ENCODE assay signal across 20 cellular contexts in the genomic region with DNA sequence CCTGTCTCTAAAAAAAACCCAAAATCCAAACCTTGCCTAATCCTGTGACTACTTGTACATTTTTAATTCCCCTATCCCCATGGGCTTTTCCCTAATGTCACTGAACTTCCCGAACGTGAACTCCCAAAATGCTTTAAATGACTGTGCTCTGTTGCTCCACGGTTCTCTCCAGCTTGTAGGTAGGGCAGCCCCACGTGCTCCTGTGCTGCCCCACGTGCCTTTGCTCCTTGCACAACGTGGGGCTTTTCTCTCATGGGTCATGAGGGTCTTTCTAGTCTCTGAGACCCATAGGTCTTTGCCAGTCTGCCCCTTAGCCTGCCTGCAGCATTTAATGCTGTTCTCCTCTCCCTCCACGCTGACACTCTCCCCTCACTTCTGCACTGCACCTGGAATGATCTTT.
DNase-seq lines count a peak whose midpoint lies in the region; ATAC-seq and TF ChIP-seq lines count a peak whose summit lies in the region.
"Had no signal": no experiment of that assay in that cellular context is flagged by ENCODE, and none has a peak within 500 bp of the region (broad histone marks: within the 10 kb centered on the region; RNA-seq: fewer than 3 reads in every experiment).

No MANE protein-coding gene starts in this region.

- no peak overlapping the region for H3K4me2 ChIP-seq in H9 (ENCODE audit: insufficient read depth, insufficient read length, low read length)
- H3K4me2 ChIP-seq in mesenchymal stem cell (ENCODE audit: low read length, poor library complexity, severe bottlenecking) = no peak overlapping the region
- H3K4me2 ChIP-seq: A549 had no signal

- no peak for TF ChIP-seq CTCF in H9 (conservative IDR thresholded peaks at IDR 0.05)
- TF ChIP-seq CTCF in testis (IDR thresholded peaks at IDR 0.05) = no peak

- CTCF ChIA-PET in activated CD4-positive, alpha-beta T cell treated with anti-CD3 and anti-CD28 coated beads, Interleukin-2, amount 10 ng/mL, durations not matched to agents 7 days and 5 days (lab: Charles Lee) = interaction anchor here (0.6 kb wide), 1 partner anchor 49 kb away, joined by 3 read pairs; no protein-coding TSS in a partner anchor

- H3K9me3 ChIP-seq in H9 (ENCODE audit: control insufficient read depth, low read depth, low read length) (no peaks in the 10 kb centered on the region), mesenchymal stem cell (ENCODE audit: control insufficient read depth, low read length) (no peaks in the 10 kb centered on the region), testis (no peaks in the 10 kb centered on the region)
- H3K9me3 ChIP-seq: A549 had no signal

- no peaks in the 10 kb centered on the region for H4K20me1 ChIP-seq in H9 (ENCODE audit: control insufficient read depth, insufficient read depth, insufficient read length)

- H4K5ac ChIP-seq in H9 (ENCODE audit: insufficient read length, low read depth, low read length) = no peak overlapping the region

- POLR2A ChIA-PET in activated CD4-positive, alpha-beta T cell treated with anti-CD3 and anti-CD28 coated beads, Interleukin-2, amount 10 ng/mL, durations not matched to agents 7 days and 5 days (lab: Charles Lee) = no interaction called here

- no peak overlapping the region for H3K4ac ChIP-seq in H9 (ENCODE audit: low read depth, low read length)
- no peak overlapping the region for H3K4ac ChIP-seq in mesenchymal stem cell (ENCODE audit: low read depth in 1 of 2, low read length in 2 of 2)

- no peaks in the 10 kb centered on the region for H3K79me2 ChIP-seq in H9 (ENCODE audit: insufficient read depth, low read length)

- H2AK5ac ChIP-seq in H9 (ENCODE audit: insufficient read length, low read length) (no peak overlapping the region), mesenchymal stem cell (ENCODE audit: low read length, severe bottlenecking) (peak overlapping the region; percentile 89)

- H3K36me3 ChIP-seq in mesenchymal stem cell (ENCODE audit: control insufficient read depth in 1 of 2, insufficient read depth in 2 of 2, low read depth in 1 of 2, low read length in 2 of 2) (no peaks in the 10 kb centered on the region), testis (ENCODE audit: low read depth, missing control alignments) (no peaks in the 10 kb centered on the region)

- no peak overlapping the region for H3K27ac ChIP-seq in H9 (ENCODE audit: insufficient read length, low read depth, low read length)
- H3K27ac ChIP-seq in mesenchymal stem cell (ENCODE audit: low read length, poor library complexity, severe bottlenecking) = no peak overlapping the region
- no peak overlapping the region for H3K27ac ChIP-seq in testis
- H3K27ac ChIP-seq: 22Rv1, A549 had no signal

- ATAC-seq in HG02938 (IDR thresholded peaks at IDR 0.05; ENCODE audit: unreplicated experiment) (no peak), HG03045 (IDR thresholded peaks at IDR 0.05; ENCODE audit: unreplicated experiment) (no peak)
- ATAC-seq: A549, GM12878 had no signal

- no peak overlapping the region for H3K14ac ChIP-seq in H9 (ENCODE audit: insufficient read depth, low read length)
- no peak overlapping the region for H3K14ac ChIP-seq in mesenchymal stem cell (ENCODE audit: low read length in 2 of 2)

- H3K79me1 ChIP-seq in H9 (ENCODE audit: insufficient read depth, low read depth, low read length, poor library complexity, severe bottlenecking) (no peaks in the 10 kb centered on the region), mesenchymal stem cell (replicated peaks; ENCODE audit: low read length, poor library complexity, severe bottlenecking) (no peaks in the 10 kb centered on the region)

- intact Hi-C loops in activated CD4-positive, alpha-beta T cell treated with anti-CD3 and anti-CD28 coated beads, Interleukin-2, amount 10 ng/mL, durations not matched to agents 24 days and 14 days (cut with micrococcal nuclease) = no loop called here
- intact Hi-C loops in testis (cut with DNase I; ENCODE audit: low total_unique reads) = no loop called here

- H3K23ac ChIP-seq in H9 (ENCODE audit: insufficient read length, low read depth, low read length) (no peak overlapping the region), mesenchymal stem cell (ENCODE audit: low read length in 2 of 2) (no peak overlapping the region)

- H2AFZ ChIP-seq in H9 (ENCODE audit: low read length) (no peak overlapping the region), mesenchymal stem cell (ENCODE audit: low read depth, low read length) (no peak overlapping the region)

- H3K9ac ChIP-seq in H9 (ENCODE audit: extremely low read depth, insufficient read length, low read length) = no peak overlapping the region
- no peak overlapping the region for H3K9ac ChIP-seq in mesenchymal stem cell (ENCODE audit: low read length)

- H3K23me2 ChIP-seq in H9 (ENCODE audit: insufficient read length, low read depth, low read length, poor library complexity, severe bottlenecking) = no peaks in the 10 kb centered on the region

- no peak for TF ChIP-seq POLR2A in testis (IDR thresholded peaks at IDR 0.05)

- H3K36me3 Mint-ChIP-seq in activated CD4-positive, alpha-beta T cell treated with anti-CD3 and anti-CD28 coated beads, Interleukin-2, amount 10 ng/mL, durations not matched to agents 24 days and 14 days (ENCODE audit: low read depth) = no peaks in the 10 kb centered on the region
- no peaks in the 10 kb centered on the region for H3K36me3 Mint-ChIP-seq in activated CD4-positive, alpha-beta T cell treated with anti-CD3 and anti-CD28 coated beads, Interleukin-2, amount 10 ng/mL, durations not matched to agents 7 days and 5 days (ENCODE audit: low read depth)
- peaks cover 0 to 2% (median 0%) of the 10 kb centered on the region in 3 experiments; a peak in 3 of 7 replicates for H3K36me3 Mint-ChIP-seq in H9 (ENCODE audit: insufficient read depth in 1 of 3, low read depth in 3 of 3)
- H3K36me3 Mint-ChIP-seq: CD8-positive, alpha-beta memory T cell had no signal

- no peak overlapping the region for H3K4me3 Mint-ChIP-seq in activated CD4-positive, alpha-beta T cell treated with anti-CD3 and anti-CD28 coated beads, Interleukin-2, amount 10 ng/mL, durations not matched to agents 24 days and 14 days
- no peak overlapping the region for H3K4me3 Mint-ChIP-seq in activated CD4-positive, alpha-beta T cell treated with anti-CD3 and anti-CD28 coated beads, Interleukin-2, amount 10 ng/mL, durations not matched to agents 7 days and 5 days
- no peak overlapping the region for H3K4me3 Mint-ChIP-seq in H9
- H3K4me3 Mint-ChIP-seq: CD8-positive, alpha-beta memory T cell; IgD-negative memory B cell had no signal

- H2BK15ac ChIP-seq in H9 (ENCODE audit: low read depth, low read length) (no peak overlapping the region), mesenchymal stem cell (ENCODE audit: low read depth, poor library complexity, severe bottlenecking) (no peak overlapping the region)

- no peaks in the 10 kb centered on the region for H3K4me1 Mint-ChIP-seq in activated CD4-positive, alpha-beta T cell treated with anti-CD3 and anti-CD28 coated beads, Interleukin-2, amount 10 ng/mL, durations not matched to agents 24 days and 14 days
- no peaks in the 10 kb centered on the region for H3K4me1 Mint-ChIP-seq in activated CD4-positive, alpha-beta T cell treated with anti-CD3 and anti-CD28 coated beads, Interleukin-2, amount 10 ng/mL, durations not matched to agents 7 days and 5 days
- H3K4me1 Mint-ChIP-seq in H9 = peaks cover 42 to 60% of the 10 kb centered on the region in 2 experiments
- H3K4me1 Mint-ChIP-seq: CD8-positive, alpha-beta memory T cell had no signal

- H2BK120ac ChIP-seq in H9 (ENCODE audit: low read depth, low read length, poor library complexity, severe bottlenecking) = no peak overlapping the region
- no peak overlapping the region for H2BK120ac ChIP-seq in mesenchymal stem cell (ENCODE audit: low read depth, low read length)

- H3K18ac ChIP-seq in H9 (ENCODE audit: insufficient read length, low read depth, low read length) (no peak overlapping the region), mesenchymal stem cell (ENCODE audit: low read depth in 1 of 2, low read length in 2 of 2) (peak overlapping the region in 1 of 2 experiments; percentile 59)

- peak overlapping the region; percentile 6 for H3K27ac Mint-ChIP-seq in activated CD4-positive, alpha-beta T cell treated with anti-CD3 and anti-CD28 coated beads, Interleukin-2, amount 10 ng/mL, durations not matched to agents 24 days and 14 days
- H3K27ac Mint-ChIP-seq in activated CD4-positive, alpha-beta T cell treated with anti-CD3 and anti-CD28 coated beads, Interleukin-2, amount 10 ng/mL, durations not matched to agents 7 days and 5 days = no peak overlapping the region
- H3K27ac Mint-ChIP-seq in H9 = peak overlapping the region in 2 of 3 experiments; percentile 35 to 59; a peak in 3 of 7 replicates
- H3K27ac Mint-ChIP-seq: IgD-negative memory B cell had no signal

- no peak overlapping the region for H3T11ph ChIP-seq in H9 (ENCODE audit: low read length)

- no peak for DNase-seq in activated CD4-positive, alpha-beta T cell treated with anti-CD3 and anti-CD28 coated beads, Interleukin-2, amount 10 ng/mL, durations not matched to agents 24 days and 14 days
- DNase-seq in activated CD4-positive, alpha-beta T cell treated with anti-CD3 and anti-CD28 coated beads, Interleukin-2, amount 10 ng/mL, durations not matched to agents 7 days and 5 days = no peak
- DNase-seq in H9 (no peak), mesenchymal stem cell (no peak), testis (no peak)
- DNase-seq: AML-193; CD8-positive, alpha-beta memory T cell; COR-L47; DMS 273 treated with DMSO at 0.1 percent for 48 hours; DMS53; DND-41; EL; HCEC 1CT; KBM-7 had no signal

- no CpG with 5 or more reads among the region's 7 CpGs for WGBS in H9 (ENCODE audit: extremely low coverage, insufficient read length, low lambda C conversion rate)
- WGBS in mesenchymal stem cell = 84% methylated on average over 7 of the region's 7 CpGs
- WGBS in testis, 2 donors = 86 to 89% methylated on average over 7 of the region's 7 CpGs

- H4K8ac ChIP-seq in H9 (replicated peaks; ENCODE audit: insufficient read length, low read depth, low read length) (no peak overlapping the region), mesenchymal stem cell (ENCODE audit: low read length) (no peak overlapping the region)

- no peaks in the 10 kb centered on the region for H3K9me3 Mint-ChIP-seq in activated CD4-positive, alpha-beta T cell treated with anti-CD3 and anti-CD28 coated beads, Interleukin-2, amount 10 ng/mL, durations not matched to agents 24 days and 14 days
- no peaks in the 10 kb centered on the region for H3K9me3 Mint-ChIP-seq in activated CD4-positive, alpha-beta T cell treated with anti-CD3 and anti-CD28 coated beads, Interleukin-2, amount 10 ng/mL, durations not matched to agents 7 days and 5 days
- peaks cover 0 to under 1% of the 10 kb centered on the region in 2 experiments; a peak in 1 of 5 replicates for H3K9me3 Mint-ChIP-seq in H9
- H3K9me3 Mint-ChIP-seq: CD8-positive, alpha-beta memory T cell; IgD-negative memory B cell had no signal

- H3K56ac ChIP-seq in H9 (ENCODE audit: insufficient read length, low read depth, low read length) = no peak overlapping the region

- H2BK5ac ChIP-seq in H9 (ENCODE audit: insufficient read length, low read length) (no peak overlapping the region), mesenchymal stem cell (ENCODE audit: low read depth, low read length, poor library complexity, severe bottlenecking) (no peak overlapping the region)

- H2BK20ac ChIP-seq in H9 (ENCODE audit: low read depth, low read length, poor library complexity, severe bottlenecking) = no peak overlapping the region

- H3K27me3 ChIP-seq in H9 (ENCODE audit: insufficient read depth, low read length) (no peaks in the 10 kb centered on the region), mesenchymal stem cell (ENCODE audit: control insufficient read depth in 1 of 2, insufficient read depth in 1 of 2, low read length in 2 of 2) (peaks cover 0 to 33% of the 10 kb centered on the region in 2 experiments), testis (no peaks in the 10 kb centered on the region)

- H3K27me3 Mint-ChIP-seq in activated CD4-positive, alpha-beta T cell treated with anti-CD3 and anti-CD28 coated beads, Interleukin-2, amount 10 ng/mL, durations not matched to agents 24 days and 14 days = peaks cover 9% of the 10 kb centered on the region
- peaks cover 2% of the 10 kb centered on the region for H3K27me3 Mint-ChIP-seq in activated CD4-positive, alpha-beta T cell treated with anti-CD3 and anti-CD28 coated beads, Interleukin-2, amount 10 ng/mL, durations not matched to agents 7 days and 5 days
- peaks cover 3% of the 10 kb centered on the region; the same call in 1 of the 2 replicates for H3K27me3 Mint-ChIP-seq in H9 (ENCODE audit: low read depth)

- no peak overlapping the region for H3K4me3 ChIP-seq in mesenchymal stem cell (ENCODE audit: insufficient read depth in 1 of 2, low read depth in 1 of 2, low read length in 2 of 2)
- H3K4me3 ChIP-seq in testis = no peak overlapping the region
- H3K4me3 ChIP-seq: A549, GM12878 had no signal

- no peak overlapping the region for H4K91ac ChIP-seq in H9 (ENCODE audit: insufficient read length, low read depth, low read length)
- no peak overlapping the region for H4K91ac ChIP-seq in mesenchymal stem cell (ENCODE audit: low read length)

- H3K4me1 ChIP-seq in H9 (ENCODE audit: insufficient read depth, low read length) (peaks cover 2% of the 10 kb centered on the region; the same call in 1 of the 2 replicates), mesenchymal stem cell (ENCODE audit: control insufficient read depth, insufficient read depth, low read depth, low read length) (peaks cover 10% of the 10 kb centered on the region), testis (no peaks in the 10 kb centered on the region)
- H3K4me1 ChIP-seq: A549 had no signal

- H2BK12ac ChIP-seq in H9 (ENCODE audit: insufficient read length, low read depth, low read length) = no peak overlapping the region
- no peak overlapping the region for H2BK12ac ChIP-seq in mesenchymal stem cell (ENCODE audit: low read length in 2 of 2)
